7 cellular contexts compared by ENCODE assay signal in the genomic region with DNA sequence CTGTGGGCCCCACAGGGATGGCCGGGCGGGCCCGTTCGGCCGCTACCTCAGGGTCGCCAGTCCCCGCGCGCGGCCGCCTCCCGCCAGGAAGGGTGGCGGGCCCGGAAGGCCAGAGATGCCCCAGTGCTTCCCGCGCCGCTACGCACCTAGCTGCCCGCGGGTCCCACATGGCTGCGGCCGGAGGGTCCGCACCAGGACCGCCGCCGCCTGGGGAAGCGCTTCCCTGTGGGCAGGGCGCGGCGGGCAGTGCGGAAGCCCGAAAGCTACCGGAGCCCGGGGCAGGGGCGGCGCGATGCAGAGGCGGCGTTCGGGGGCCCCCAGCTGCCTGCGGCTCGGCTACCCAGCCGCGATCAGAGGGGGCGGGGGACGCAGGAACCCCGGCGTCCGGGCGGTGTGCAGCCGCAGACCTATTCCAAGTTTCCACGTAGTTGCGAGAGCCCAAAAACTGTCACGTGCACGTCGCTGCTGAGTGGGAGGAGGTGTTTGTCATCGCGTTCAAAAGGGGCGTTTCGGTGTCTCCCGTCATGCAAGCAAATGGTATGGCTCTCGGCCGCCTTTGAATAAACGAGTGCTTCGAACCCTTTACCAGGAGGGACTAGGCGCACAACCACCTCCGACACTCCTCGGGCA. TPM values are rescaled to one million over a fixed set of nuclear protein-coding genes. Genes with fewer than 3 reads are reported as not detected.
DNase-seq lines count a peak whose midpoint lies in the region; ATAC-seq and TF ChIP-seq lines count a peak whose summit lies in the region.

A gene (minus strand): TSS at position 414 of the 630 bp plus-strand sequence. CDS start 245 bp downstream, at position 169.

- H2AK5ac ChIP-seq in trophoblast cell (ENCODE audit: low read length) = no peak within 1 kb of the TSS

- POLR2A ChIA-PET in PC-3 (lab: Charles Lee; ENCODE audit: unreplicated experiment) = interaction anchor here (0.7 kb wide), 1 partner anchor 331 kb away, joined by 6 read pairs; no protein-coding TSS in a partner anchor

- H3K36me3 ChIP-seq in PC-3 (ENCODE audit: low read depth, low read length) = no peaks in the 10 kb centered on the region
- peaks cover 0 to 4% of the 10 kb centered on the region in 2 experiments for H3K36me3 ChIP-seq in trophoblast cell (ENCODE audit: control insufficient read depth in 1 of 2, insufficient read depth in 2 of 2, low read length in 2 of 2)
- no peaks in the 10 kb centered on the region for H3K36me3 ChIP-seq in thyroid gland

- TF ChIP-seq CTCF in PC-3 (conservative IDR thresholded peaks at IDR 0.05; ENCODE audit: low read depth, low read length) = no peak
- TF ChIP-seq CTCF in thyroid gland (IDR thresholded peaks at IDR 0.05) = no peak

- H3K9ac ChIP-seq in PC-3 (ENCODE audit: low read length) (peak within 1 kb of the TSS; percentile 35; the same call in 1 of the 2 replicates), trophoblast cell (ENCODE audit: low read length) (peak within 1 kb of the TSS; percentile 31)

- no peak within 1 kb of the TSS for H2BK12ac ChIP-seq in trophoblast cell (ENCODE audit: low read length)

- H3K4me2 ChIP-seq in PC-3 (ENCODE audit: low read length) (peak within 1 kb of the TSS; percentile 100), trophoblast cell (ENCODE audit: low read length) (peak within 1 kb of the TSS; percentile 95)

- H3K23ac ChIP-seq in trophoblast cell (ENCODE audit: low read length) = no peak within 1 kb of the TSS

- no peak for DNase-seq in PC-3
- DNase-seq in activated naive CD4-positive, alpha-beta T cell treated with Interleukin-2 at 50 U/mL for 16 hours = peak; percentile 87
- peak; percentile 77 for DNase-seq in Right ventricle myocardium superior
- DNase-seq in trophoblast cell = peak in 1 of 2 donors; percentile 42
- peak; percentile 61 to 67 for DNase-seq in thyroid gland

- H2BK5ac ChIP-seq in trophoblast cell (ENCODE audit: low read depth, low read length, poor library complexity) = no peak within 1 kb of the TSS

- ATAC-seq in GM18867 (IDR thresholded peaks at IDR 0.05; ENCODE audit: unreplicated experiment) (peak; percentile 75), HG02973 (IDR thresholded peaks at IDR 0.05; ENCODE audit: unreplicated experiment) (peak; percentile 51), PC-3 (peak; percentile 44), Right ventricle myocardium superior (ENCODE audit: poor library complexity) (peak; percentile 77)

- H3K9me2 ChIP-seq in PC-3 (replicated peaks; ENCODE audit: low read length) = no peaks in the 10 kb centered on the region

- H3K27me3 ChIP-seq in PC-3 (ENCODE audit: low read length) = no peaks in the 10 kb centered on the region
- peaks cover 26% of the 10 kb centered on the region for H3K27me3 ChIP-seq in trophoblast cell (ENCODE audit: insufficient read depth, low read length)
- H3K27me3 ChIP-seq in thyroid gland = no peaks in the 10 kb centered on the region

- H3K18ac ChIP-seq in trophoblast cell (ENCODE audit: low read length) = no peak within 1 kb of the TSS

- no peaks in the 10 kb centered on the region for H4K20me1 ChIP-seq in PC-3 (ENCODE audit: low read length)

- peak within 1 kb of the TSS; percentile 15 for H4K8ac ChIP-seq in trophoblast cell (ENCODE audit: low read depth, low read length)

- no peaks in the 10 kb centered on the region; the same call in 1 of the 2 replicates for H3K4me1 ChIP-seq in PC-3 (ENCODE audit: insufficient read depth, low read length)
- H3K4me1 ChIP-seq in trophoblast cell (ENCODE audit: control insufficient read depth in 1 of 2, insufficient read depth in 2 of 2, low read length in 2 of 2) = peaks cover 3 to 7% of the 10 kb centered on the region in 2 experiments
- peaks cover 15 to 28% of the 10 kb centered on the region in 2 donors for H3K4me1 ChIP-seq in thyroid gland

- H3K14ac ChIP-seq in trophoblast cell (ENCODE audit: low read length) = no peak within 1 kb of the TSS

- H3K9me3 ChIP-seq in PC-3 (ENCODE audit: low read length) (no peaks in the 10 kb centered on the region), trophoblast cell (ENCODE audit: insufficient read depth, low read depth, low read length) (peaks cover 10% of the 10 kb centered on the region), thyroid gland (no peaks in the 10 kb centered on the region)

- H3F3A ChIP-seq in PC-3 (ENCODE audit: low read length, unreplicated experiment) = no peaks in the 10 kb centered on the region

- H3K79me2 ChIP-seq in PC-3 (ENCODE audit: low read length) (no peaks in the 10 kb centered on the region), trophoblast cell (ENCODE audit: control insufficient read depth, insufficient read depth, low read length, poor library complexity) (peaks cover 1% of the 10 kb centered on the region)

- peak in 1 of 2 donors; percentile 65 for TF ChIP-seq POLR2A in thyroid gland (IDR thresholded peaks at IDR 0.05)

- H3K4ac ChIP-seq in trophoblast cell (ENCODE audit: low read depth, low read length) = no peak within 1 kb of the TSS

- H3K4me3 ChIP-seq in PC-3 (ENCODE audit: low read length) (peak within 1 kb of the TSS; percentile 77), trophoblast cell (ENCODE audit: low read depth, low read length) (peak within 1 kb of the TSS; percentile 73), thyroid gland (replicated peaks in 1 of 3) (peak within 1 kb of the TSS; percentile 64 to 94 (median 82))

- WGBS in trophoblast cell (ENCODE audit: extremely low coverage, insufficient coverage, insufficient read length) = no CpG with 5 or more reads among the region's 68 CpGs
- WGBS in thyroid gland, 2 donors = 8 to 10% methylated on average over 9 to 12 of the region's 68 CpGs

- H3K27ac ChIP-seq in PC-3 (ENCODE audit: low read length) (no peak within 1 kb of the TSS), trophoblast cell (ENCODE audit: low read depth, low read length) (no peak within 1 kb of the TSS), thyroid gland (peak within 1 kb of the TSS; percentile 32 to 86 (median 62))

- H2AFZ ChIP-seq in PC-3 (ENCODE audit: low read length) = peak within 1 kb of the TSS; percentile 99
- H2AFZ ChIP-seq in trophoblast cell (ENCODE audit: insufficient read depth, low read length, poor library complexity) = peak within 1 kb of the TSS; percentile 24

- BruUV-seq in PC-3 (replicated peaks; lab: Mats Ljungman, UMichigan) = no TSS peak

- CTCF ChIA-PET in PC-3 (lab: Charles Lee) = no interaction called here

- intact Hi-C loops in PC-3 (cut with micrococcal nuclease) = no loop called here
- intact Hi-C loops in Right ventricle myocardium superior (cut with DNase I) = no loop called here
- intact Hi-C loops in thyroid gland (cut with DNase I) = no loop called here

- H4K12ac ChIP-seq in trophoblast cell (ENCODE audit: low read depth, low read length) = peak within 1 kb of the TSS; percentile 19

- H3K79me1 ChIP-seq in trophoblast cell (ENCODE audit: low read length) = peaks cover 2% of the 10 kb centered on the region

- peak within 1 kb of the TSS; percentile 8 for H2BK120ac ChIP-seq in trophoblast cell (ENCODE audit: insufficient read depth, low read length, poor library complexity)

- H4K91ac ChIP-seq in trophoblast cell (ENCODE audit: low read depth, low read length) = no peak within 1 kb of the TSS

RNA-seq across cellular contexts. Expression of the gene that starts here (rescaled TPM):
- total RNA-seq in PC-3 (2014; rRNA removed) (0.58 and 2.4 TPM in 2 replicates), Right ventricle myocardium superior (3.4 TPM), thyroid gland (10 to 100 TPM; 11.7 to 26.3 (median 18.5) TPM)
- polyA plus RNA-seq in trophoblast cell (2013) = 0.49 TPM in 2 replicates

Comparison
In these comparisons a context has a peak if more than half of its experiments do, and no peak if none do; other contexts are left out.
1. H3K27ac ChIP-seq: peak in thyroid gland (3 of 3); none in PC-3 (single experiment) and trophoblast cell (single experiment).
2. Peak in every context shown above with its lines, with median percentiles within 50 percentile points of each other: ATAC-seq and H3K4me3 ChIP-seq.